In genomic region chr17:79994222-79994569, GRCh38 we compare ENCODE assay signal across 1 cellular context.
TF ChIP-seq lines count a peak whose summit lies in the region.

No MANE protein-coding gene starts in this region.

TF ChIP-seq in HEK293, 187 proteins besides CTCF, POLR2A, EP300 and RAD21:
- TF ChIP-seq ZNF677 (tag by site-specific recombination; IDR thresholded peaks at IDR 0.05): peak; percentile 85
- TF ChIP-seq PRDM10 (tag by site-specific recombination; IDR thresholded peaks at IDR 0.05): peak; percentile 99
